Comparison of ENCODE assay signal across 16 cellular contexts in the genomic region with DNA sequence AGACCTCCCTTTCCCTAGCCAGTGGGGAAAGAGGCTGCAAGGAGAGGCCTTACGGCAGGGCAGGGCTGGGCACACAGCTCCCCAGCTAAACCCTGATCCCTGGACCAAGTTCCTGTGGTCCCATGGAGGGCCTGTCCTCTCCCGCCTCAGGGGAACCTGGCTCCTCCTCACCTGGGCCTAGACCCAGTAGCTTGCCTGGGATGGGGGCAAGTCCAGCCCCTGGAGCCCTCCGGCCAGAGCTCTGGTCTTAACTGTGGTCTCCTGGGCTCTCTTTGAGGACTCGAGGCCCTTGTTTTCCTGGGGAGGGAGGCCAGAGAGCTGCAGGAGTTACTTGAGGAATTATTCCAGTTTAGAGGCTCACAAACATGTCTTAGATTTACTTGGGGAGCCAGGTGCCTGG. TPM values are rescaled to one million over a fixed set of nuclear protein-coding genes. Genes with fewer than 3 reads are reported as not detected.
A peak's percentile ranks its signal among the peaks of the same experiment; 100 is the strongest.
DNase-seq lines count a peak whose midpoint lies in the region; ATAC-seq, FAIRE-seq and TF ChIP-seq lines count a peak whose summit lies in the region.
"Had no signal": no experiment of that assay in that cellular context is flagged by ENCODE, and none has a peak within 500 bp of the region (broad histone marks: within the 10 kb centered on the region; RNA-seq: fewer than 3 reads in every experiment).

No MANE protein-coding gene starts in this region.

- H2AFZ ChIP-seq in HepG2 (ENCODE audit: low read length) = no peak overlapping the region
- H2AFZ ChIP-seq: GM23248 had no signal

- intact Hi-C loops in HepG2 (cut with micrococcal nuclease; ENCODE audit: unreplicated experiment) (no loop called here), right lobe of liver (cut with DNase I) (no loop called here), kidney (cut with DNase I) (no loop called here), sigmoid colon (cut with DNase I) (no loop called here)

- H3K36me3 ChIP-seq in HepG2 (replicated peaks in 1 of 2; ENCODE audit: control insufficient read depth in 1 of 2, insufficient read depth in 2 of 2, low read length in 2 of 2) (no peaks in the 10 kb centered on the region), right lobe of liver (no peaks in the 10 kb centered on the region), kidney (ENCODE audit: control insufficient read depth in 1 of 2, insufficient read depth in 2 of 2, low read length in 2 of 2) (no peaks in the 10 kb centered on the region), sigmoid colon (no peaks in the 10 kb centered on the region)
- H3K36me3 ChIP-seq: BLaER1, HAP-1 had no signal

- DNase-seq in HepG2 (ENCODE audit: low spot score) (no peak), right lobe of liver (no peak), RWPE1 (ENCODE audit: low spot score) (no peak), kidney (peak; percentile 30), sigmoid colon (peak; percentile 39), DMS53 (lab: John Stamatoyannopoulos, UW) (no peak), NCI-H1436 (lab: John Stamatoyannopoulos, UW) (no peak)
- DNase-seq: 8988T; AML-193; CD4-positive, CD25-positive, alpha-beta regulatory T cell; GM23248 had no signal

- POLR2A ChIA-PET in HepG2 (lab: Yijun Ruan, JAX) = no interaction called here
- POLR2A ChIA-PET in RWPE1 (lab: Yijun Ruan, JAX; ENCODE audit: low non-redundant PET) = no interaction called here

- WGBS in HepG2 (ENCODE audit: low lambda C conversion rate) = no CpG with 5 or more reads among the region's 4 CpGs
- WGBS in right lobe of liver (ENCODE audit: insufficient coverage, low coverage, low lambda C conversion rate, missing lambda C conversion rate) = no CpG with 5 or more reads among the region's 4 CpGs
- 93 to 96% methylated on average over 4 of the region's 4 CpGs for WGBS in sigmoid colon, 2 donors

- CTCF ChIA-PET in HepG2 (lab: Yijun Ruan, JAX; ENCODE audit: low intra/inter-chr PET ratio, low total read pairs) = no interaction called here
- CTCF ChIA-PET in RWPE1 (lab: Yijun Ruan, JAX) = interaction anchor here (0.5 kb wide), 1 partner anchor 114 kb away, joined by 5 read pairs; no protein-coding TSS in a partner anchor

- TF ChIP-seq CTCF in HepG2 (CRISPR knock-in tag; IDR thresholded peaks at IDR 0.05) = no peak
- TF ChIP-seq CTCF in right lobe of liver (IDR thresholded peaks at IDR 0.05) = no peak
- TF ChIP-seq CTCF in RWPE1 (conservative IDR thresholded peaks at IDR 0.05; ENCODE audit: low read depth) = no peak
- TF ChIP-seq CTCF in kidney (IDR thresholded peaks at IDR 0.05; ENCODE audit: borderline replicate concordance, extremely low read depth, insufficient read depth) = no peak
- no peak for TF ChIP-seq CTCF in sigmoid colon (IDR thresholded peaks at IDR 0.05)

- H3K9me3 ChIP-seq in HepG2 (ENCODE audit: low read length) (no peaks in the 10 kb centered on the region), right lobe of liver (no peaks in the 10 kb centered on the region), kidney (ENCODE audit: control insufficient read depth in 1 of 2, low read length in 2 of 2) (no peaks in the 10 kb centered on the region), sigmoid colon (no peaks in the 10 kb centered on the region)
- H3K9me3 ChIP-seq: BLaER1, HAP-1 had no signal

- H3K4me3 ChIP-seq in HepG2 (replicated peaks in 1 of 3; ENCODE audit: insufficient read depth in 1 of 3, low read depth in 2 of 3, low read length in 3 of 3) = no peak overlapping the region
- no peak overlapping the region for H3K4me3 ChIP-seq in right lobe of liver
- no peak overlapping the region for H3K4me3 ChIP-seq in kidney (ENCODE audit: low read length in 2 of 2)
- no peak overlapping the region for H3K4me3 ChIP-seq in sigmoid colon
- H3K4me3 ChIP-seq: BLaER1, GM12878, GM23248, HAP-1 had no signal

- TF ChIP-seq EP300 in HepG2 (IDR thresholded peaks at IDR 0.05; ENCODE audit: low read depth in 2 of 2, low read length in 2 of 2) = no peak
- no peak for TF ChIP-seq EP300 in HepG2 (CRISPR knock-in tag; IDR thresholded peaks at IDR 0.05; ENCODE audit: borderline replicate concordance)
- no peak for TF ChIP-seq EP300 in sigmoid colon (IDR thresholded peaks at IDR 0.05)

- BruUV-seq in HepG2 (replicated peaks; lab: Mats Ljungman, UMichigan) = no TSS peak

- H3K79me2 ChIP-seq in HepG2 (ENCODE audit: insufficient read depth, low read length) = no peaks in the 10 kb centered on the region

- peak; percentile 40 for ATAC-seq in HepG2
- ATAC-seq in right lobe of liver = no peak
- no peak for ATAC-seq in SK-N-SH treated with all-trans-retinoic acid at 6 μM for 48 hours
- ATAC-seq: GM12878 had no signal

- H3K27ac ChIP-seq in HepG2 (ENCODE audit: extremely low read length, insufficient read depth, low read length) (no peak overlapping the region), right lobe of liver (no peak overlapping the region), RWPE1 (peak overlapping the region; percentile 99), kidney (ENCODE audit: low read depth in 2 of 2, low read length in 2 of 2) (no peak overlapping the region), sigmoid colon (no peak overlapping the region)
- H3K27ac ChIP-seq: BLaER1, GM23248 had no signal

- H3K4me1 ChIP-seq in HepG2 (ENCODE audit: insufficient read depth, low read length) = peaks cover 24% of the 10 kb centered on the region; the same call in 1 of the 2 replicates
- H3K4me1 ChIP-seq in right lobe of liver = no peaks in the 10 kb centered on the region
- H3K4me1 ChIP-seq in kidney (ENCODE audit: control insufficient read depth in 1 of 2, insufficient read depth in 1 of 2, low read depth in 1 of 2, low read length in 2 of 2) = peaks cover 0 to 2% of the 10 kb centered on the region in 2 donors
- H3K4me1 ChIP-seq in sigmoid colon = no peaks in the 10 kb centered on the region
- H3K4me1 ChIP-seq: HAP-1 had no signal

- H3K27me3 ChIP-seq in HepG2 (ENCODE audit: control insufficient read depth in 1 of 2, insufficient read depth in 2 of 2, low read length in 2 of 2) = peaks cover 5 to 24% of the 10 kb centered on the region in 2 experiments; a peak in 3 of 5 replicates
- H3K27me3 ChIP-seq in right lobe of liver = no peaks in the 10 kb centered on the region
- H3K27me3 ChIP-seq in sigmoid colon = peaks cover 0 to 22% (median 0%) of the 10 kb centered on the region in 3 donors
- H3K27me3 ChIP-seq: BLaER1 had no signal

- H3K4me2 ChIP-seq in HepG2 (ENCODE audit: low read depth, low read length) = no peak overlapping the region
- H3K4me2 ChIP-seq: BLaER1 had no signal

- no peak overlapping the region for H3K9ac ChIP-seq in HepG2 (ENCODE audit: insufficient read depth, low read depth, low read length)
- H3K9ac ChIP-seq in kidney (ENCODE audit: low read length in 2 of 2) = no peak overlapping the region
- H3K9ac ChIP-seq: BLaER1, GM23248 had no signal

- TF ChIP-seq POLR2A in HepG2 (IDR thresholded peaks at IDR 0.05; ENCODE audit: insufficient read depth in 1 of 2, low read depth in 2 of 2, low read length in 2 of 2) = no peak
- no peak for TF ChIP-seq POLR2A in right lobe of liver (IDR thresholded peaks at IDR 0.05)
- TF ChIP-seq POLR2A in sigmoid colon (IDR thresholded peaks at IDR 0.05) = no peak

- H4K20me1 ChIP-seq in HepG2 (ENCODE audit: insufficient read depth, low read length) = no peaks in the 10 kb centered on the region
- H4K20me1 ChIP-seq: BLaER1 had no signal

- in situ Hi-C loops in HepG2 (cut with HindIII; ENCODE audit: extremely low pct_ligation_motif_present, low pct_unique_long_range_greater_than_20kb) = no loop called here

- no peak for TF ChIP-seq RAD21 in HepG2 (CRISPR knock-in tag; IDR thresholded peaks at IDR 0.05)

- no peak for FAIRE-seq in HepG2 (lab: Jason Lieb, UNC)
- no peak for FAIRE-seq in kidney (lab: Jason Lieb, UNC)
- FAIRE-seq: GM12878, HTR-8/SVneo had no signal

RNA-seq across cellular contexts. Expression of a gene that starts 1.5 kb away (rescaled TPM):
- total RNA-seq in HepG2 (2016; rRNA removed; fragmentation: Illumina TruSeq; extraction: Trizol) (not detected in 2 replicates), right lobe of liver (1 to 10 TPM in 1 of 6 experiments, under 1 TPM in 4, not detected in 1; 0.27 to 2.8 (median 0.62) TPM), kidney (17.5 TPM), sigmoid colon (1 to 10 TPM in 3 of 4 donors, not detected in 1; 1.4 to 2.1 (median 1.8) TPM)
- 1.5 TPM in 1 of 2 replicates, not detected in the other for total RNA-seq in HepG2 (2016; cell fraction: cytosol; rRNA removed; fragmentation: Illumina TruSeq; extraction: Trizol; ENCODE audit: low read depth)
- total RNA-seq in HepG2 (2016; cell fraction: insoluble cytoplasmic fraction; rRNA removed; fragmentation: Illumina TruSeq; extraction: Trizol) = 1.2 TPM in 1 of 2 replicates, not detected in the other
- 2.2 TPM in 1 of 2 replicates, not detected in the other for total RNA-seq in HepG2 (2016; cell fraction: membrane; rRNA removed; fragmentation: Illumina TruSeq; extraction: Trizol)
- total RNA-seq in HepG2 (2016; cell fraction: nucleus; rRNA removed; fragmentation: Illumina TruSeq; extraction: Trizol) = not detected in 2 replicates
- polyA plus RNA-seq in HepG2 (2011; rRNA removed) (not detected in 2 replicates), kidney (ENCODE audit: insufficient read depth, low read depth, low replicate concordance) (2.8 TPM), sigmoid colon (1 to 10 TPM; 1.4 to 4.8 (median 4.5) TPM)
- polyA plus RNA-seq in HepG2 (2011; cell fraction: cytosol; rRNA removed) = not detected in 2 replicates
- not detected in 2 replicates for polyA plus RNA-seq in HepG2 (2011; cell fraction: nucleus; rRNA removed)
- not detected in 2 replicates for polyA plus RNA-seq in HepG2 (2012)
- polyA plus RNA-seq in HepG2 (2016; cell fraction: cytosol; fragmentation: Illumina TruSeq; extraction: Trizol; ENCODE audit: low read depth) = not detected in 2 replicates
- not detected in 2 replicates for polyA plus RNA-seq in HepG2 (2016; cell fraction: insoluble cytoplasmic fraction; fragmentation: Illumina TruSeq; extraction: Trizol; ENCODE audit: low read depth)
- not detected in 2 replicates for polyA plus RNA-seq in HepG2 (2016; cell fraction: membrane; fragmentation: Illumina TruSeq; extraction: Trizol; ENCODE audit: low read depth)
- not detected in 2 replicates for polyA plus RNA-seq in HepG2 (2016; cell fraction: nucleus; fragmentation: Illumina TruSeq; extraction: Trizol; ENCODE audit: insufficient read depth, low read depth)
- polyA minus RNA-seq in HepG2 (2011; rRNA and poly(A)+ RNA removed; ENCODE audit: low replicate concordance) = 0.80 and 89.9 TPM in 2 replicates
- not detected in 2 replicates for polyA minus RNA-seq in HepG2 (2011; cell fraction: cytosol; rRNA and poly(A)+ RNA removed)
- not detected in 2 replicates for polyA minus RNA-seq in HepG2 (2011; cell fraction: nucleus; rRNA and poly(A)+ RNA removed)

RNA-seq across cellular contexts. Expression of a gene that starts 16.7 kb away (rescaled TPM):
- 32.3 and 63.8 TPM in 2 replicates for total RNA-seq in HepG2 (2016; rRNA removed; fragmentation: Illumina TruSeq; extraction: Trizol)
- total RNA-seq in HepG2 (2016; cell fraction: cytosol; rRNA removed; fragmentation: Illumina TruSeq; extraction: Trizol; ENCODE audit: low read depth) = 7.6 and 8.8 TPM in 2 replicates
- 34.6 and 61.6 TPM in 2 replicates for total RNA-seq in HepG2 (2016; cell fraction: insoluble cytoplasmic fraction; rRNA removed; fragmentation: Illumina TruSeq; extraction: Trizol)
- total RNA-seq in HepG2 (2016; cell fraction: membrane; rRNA removed; fragmentation: Illumina TruSeq; extraction: Trizol) = 25.9 and 27.1 TPM in 2 replicates
- 48.0 and 57.4 TPM in 2 replicates for total RNA-seq in HepG2 (2016; cell fraction: nucleus; rRNA removed; fragmentation: Illumina TruSeq; extraction: Trizol)
- 33.3 and 48.2 TPM in 2 replicates for polyA plus RNA-seq in HepG2 (2011; rRNA removed)
- polyA plus RNA-seq in HepG2 (2011; cell fraction: cytosol; rRNA removed) = 37.9 and 40.0 TPM in 2 replicates
- 48.0 and 53.5 TPM in 2 replicates for polyA plus RNA-seq in HepG2 (2011; cell fraction: nucleus; rRNA removed)
- 16.6 and 28.9 TPM in 2 replicates for polyA plus RNA-seq in HepG2 (2012)
- 6.9 and 7.7 TPM in 2 replicates for polyA plus RNA-seq in HepG2 (2016; cell fraction: cytosol; fragmentation: Illumina TruSeq; extraction: Trizol; ENCODE audit: low read depth)
- 34.3 and 36.7 TPM in 2 replicates for polyA plus RNA-seq in HepG2 (2016; cell fraction: insoluble cytoplasmic fraction; fragmentation: Illumina TruSeq; extraction: Trizol; ENCODE audit: low read depth)
- 21.4 and 22.0 TPM in 2 replicates for polyA plus RNA-seq in HepG2 (2016; cell fraction: membrane; fragmentation: Illumina TruSeq; extraction: Trizol; ENCODE audit: low read depth)
- 116 and 122 TPM in 2 replicates for polyA plus RNA-seq in HepG2 (2016; cell fraction: nucleus; fragmentation: Illumina TruSeq; extraction: Trizol; ENCODE audit: insufficient read depth, low read depth)
- 2.6 and 50.7 TPM in 2 replicates for polyA minus RNA-seq in HepG2 (2011; rRNA and poly(A)+ RNA removed; ENCODE audit: low replicate concordance)
- 11.6 and 15.7 TPM in 2 replicates for polyA minus RNA-seq in HepG2 (2011; cell fraction: cytosol; rRNA and poly(A)+ RNA removed)
- polyA minus RNA-seq in HepG2 (2011; cell fraction: nucleus; rRNA and poly(A)+ RNA removed) = 7.5 and 10.8 TPM in 2 replicates
- 1 to 10 TPM; 1.2 to 2.6 (median 1.2) TPM for total RNA-seq in right lobe of liver
- total RNA-seq in kidney = 2.1 TPM
- polyA plus RNA-seq in kidney (ENCODE audit: insufficient read depth, low read depth, low replicate concordance) = 12.9 TPM
- 1 to 10 TPM in 1 of 4 donors, under 1 TPM in 1, not detected in 2; 0.71 to 3.6 TPM for total RNA-seq in sigmoid colon
- polyA plus RNA-seq in sigmoid colon = 1 to 10 TPM in 1 of 3 donors, under 1 TPM in 1, not detected in 1; 0.47 to 1.2 TPM
- total RNA-seq: CD4-positive, CD25-positive, alpha-beta regulatory T cell had no signal

RNA-seq across cellular contexts. Expression of a gene that starts 35.3 kb away (rescaled TPM):
- total RNA-seq in HepG2 (2016; rRNA removed; fragmentation: Illumina TruSeq; extraction: Trizol) = 5.2 and 5.5 TPM in 2 replicates
- 2.2 and 3.3 TPM in 2 replicates for total RNA-seq in HepG2 (2016; cell fraction: cytosol; rRNA removed; fragmentation: Illumina TruSeq; extraction: Trizol; ENCODE audit: low read depth)
- total RNA-seq in HepG2 (2016; cell fraction: insoluble cytoplasmic fraction; rRNA removed; fragmentation: Illumina TruSeq; extraction: Trizol) = 4.7 and 6.9 TPM in 2 replicates
- total RNA-seq in HepG2 (2016; cell fraction: membrane; rRNA removed; fragmentation: Illumina TruSeq; extraction: Trizol) = 4.2 and 4.5 TPM in 2 replicates
- 7.1 and 7.5 TPM in 2 replicates for total RNA-seq in HepG2 (2016; cell fraction: nucleus; rRNA removed; fragmentation: Illumina TruSeq; extraction: Trizol)
- 6.2 and 7.0 TPM in 2 replicates for polyA plus RNA-seq in HepG2 (2011; rRNA removed)
- 2.7 and 4.1 TPM in 2 replicates for polyA plus RNA-seq in HepG2 (2011; cell fraction: cytosol; rRNA removed)
- polyA plus RNA-seq in HepG2 (2011; cell fraction: nucleus; rRNA removed) = 18.5 and 23.3 TPM in 2 replicates
- 5.0 and 6.3 TPM in 2 replicates for polyA plus RNA-seq in HepG2 (2012)
- polyA plus RNA-seq in HepG2 (2016; cell fraction: cytosol; fragmentation: Illumina TruSeq; extraction: Trizol; ENCODE audit: low read depth) = 1.3 and 1.5 TPM in 2 replicates
- polyA plus RNA-seq in HepG2 (2016; cell fraction: insoluble cytoplasmic fraction; fragmentation: Illumina TruSeq; extraction: Trizol; ENCODE audit: low read depth) = 6.9 and 7.6 TPM in 2 replicates
- 2.1 and 2.2 TPM in 2 replicates for polyA plus RNA-seq in HepG2 (2016; cell fraction: membrane; fragmentation: Illumina TruSeq; extraction: Trizol; ENCODE audit: low read depth)
- polyA plus RNA-seq in HepG2 (2016; cell fraction: nucleus; fragmentation: Illumina TruSeq; extraction: Trizol; ENCODE audit: insufficient read depth, low read depth) = 15.2 and 17.1 TPM in 2 replicates
- 19.1 and 19.3 TPM in 2 replicates for polyA minus RNA-seq in HepG2 (2011; rRNA and poly(A)+ RNA removed; ENCODE audit: low replicate concordance)
- 6.9 and 9.4 TPM in 2 replicates for polyA minus RNA-seq in HepG2 (2011; cell fraction: cytosol; rRNA and poly(A)+ RNA removed)
- 8.8 and 10.3 TPM in 2 replicates for polyA minus RNA-seq in HepG2 (2011; cell fraction: nucleus; rRNA and poly(A)+ RNA removed)
- total RNA-seq in right lobe of liver = 10 to 100 TPM in 4 of 6 experiments, 1 to 10 TPM in 2; 8.9 to 16.8 (median 11.1) TPM
- 21.6 TPM for total RNA-seq in kidney
- 8.1 TPM for polyA plus RNA-seq in kidney (ENCODE audit: insufficient read depth, low read depth, low replicate concordance)
- total RNA-seq in sigmoid colon = 10 to 100 TPM; 11.1 to 29.9 (median 17.0) TPM
- 10 to 100 TPM; 23.4 to 71.9 (median 37.9) TPM for polyA plus RNA-seq in sigmoid colon

Comparison
In these comparisons a context has a peak if more than half of its experiments do, and no peak if none do; other contexts are left out.
1. DNase-seq: peak in kidney (single experiment) and sigmoid colon (single experiment); none in HepG2 (single experiment), right lobe of liver (0 of 3), RWPE1 (single experiment), DMS53 (single experiment) and NCI-H1436 (single experiment).